In the genomic region with DNA sequence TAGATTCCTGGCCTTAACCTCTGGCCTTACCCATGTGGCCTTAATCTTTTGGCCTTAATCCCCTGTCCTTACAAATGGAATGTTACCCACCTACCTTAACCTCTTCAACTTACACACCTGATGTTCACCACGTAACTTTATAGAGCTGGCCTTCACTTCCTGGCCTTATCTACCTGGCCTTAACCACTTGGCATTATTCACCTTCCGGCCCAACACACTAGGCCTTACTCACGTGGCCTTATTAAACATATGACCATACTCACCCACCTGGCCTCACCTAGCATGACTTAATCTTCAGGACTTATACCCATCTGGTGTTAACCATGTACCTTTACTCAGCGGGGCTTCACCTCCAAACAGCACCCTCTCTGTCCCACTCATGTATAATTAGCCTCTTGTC, we compare ENCODE assay signal across 28 cellular contexts.
"Had no signal": no experiment of that assay in that cellular context is flagged by ENCODE, and none has a peak within 500 bp of the region (broad histone marks: within the 10 kb centered on the region; RNA-seq: fewer than 3 reads in every experiment).

No MANE protein-coding gene starts in this region.

- H3K27ac ChIP-seq: neural progenitor cell, ovary, psoas muscle, right lobe of liver, skin epidermis, spleen, suprapubic skin, testis, tibial nerve, upper lobe of left lung, vagina had no signal

- DNase-seq: naive thymus-derived CD4-positive, alpha-beta T cell; natural killer cell; occipital lobe; ovary; psoas muscle; right cardiac atrium; right lobe of liver; spleen; stimulated activated CD4-positive, alpha-beta T cell treated with anti-CD3 and anti-CD28 coated beads, Interleukin-12 subunit alpha, Interleukin-12 subunit beta, amount 100 ng/mL, for 4 hours; stimulated activated CD4-positive, alpha-beta T cell treated with anti-CD3 and anti-CD28 coated beads, Interleukin-1b, Interleukin-23, amount 100 ng/mL, for 48 hours; stimulated activated CD4-positive, alpha-beta T cell treated with anti-CD3 and anti-CD28 coated beads, Interleukin-4, amount 100 ng/mL, for 1 hour; stimulated activated CD4-positive, alpha-beta T cell treated with anti-CD3 and anti-CD28 coated beads, Interleukin-4, amount 100 ng/mL, for 4 hours; stimulated activated CD8-positive, alpha-beta memory T cell treated with anti-CD3 and anti-CD28 coated beads, Interleukin-4, amount 100 ng/mL, for 48 hours; stimulated activated naive CD4-positive, alpha-beta T cell; stimulated activated naive CD8-positive, alpha-beta T cell treated with anti-CD3 and anti-CD28 coated beads, Interleukin-15, amount 100 ng/mL, for 72 hours; stimulated activated naive CD8-positive, alpha-beta T cell treated with anti-CD3 and anti-CD28 coated beads, Interleukin-15, Interleukin-2, amounts not matched to agents 100 U/mL and 50 U/mL, for 24 hours; substantia nigra; testis; trophoblast cell; upper lobe of left lung had no signal

- H3K4me3 ChIP-seq: neural progenitor cell, ovary, psoas muscle, right lobe of liver, skin epidermis, smooth muscle cell, spleen, suprapubic skin, testis, tibial nerve, upper lobe of left lung, vagina had no signal

- ATAC-seq: naive thymus-derived CD4-positive, alpha-beta T cell; natural killer cell; right cardiac atrium; right lobe of liver; stimulated activated memory B cell treated with anti-CD40 and anti-IgM and Interleukin-4, amounts not matched to agents 10 μg/mL and 1 μg/mL and 100 μg/mL, for 72 hours; stimulated activated naive CD8-positive, alpha-beta T cell treated with anti-CD3 and anti-CD28 coated beads, Interleukin-15, amount 100 ng/mL, for 72 hours; stimulated activated naive CD8-positive, alpha-beta T cell treated with anti-CD3 and anti-CD28 coated beads, Interleukin-15, Interleukin-2, amounts not matched to agents 100 U/mL and 50 U/mL, for 24 hours had no signal

- H3K36me3 ChIP-seq: neural progenitor cell, ovary, right lobe of liver, spleen, suprapubic skin, upper lobe of left lung, vagina had no signal

- H3K27me3 ChIP-seq: neural progenitor cell, ovary, right lobe of liver, spleen, suprapubic skin, testis, tibial nerve, upper lobe of left lung, vagina had no signal

- FAIRE-seq: urothelium cell line had no signal

- H3K4me1 ChIP-seq: neural progenitor cell, psoas muscle, right lobe of liver, spleen, suprapubic skin, testis, tibial nerve, upper lobe of left lung, vagina had no signal

- H3K9me3 ChIP-seq: ovary, psoas muscle, right lobe of liver, spleen, suprapubic skin, testis, tibial nerve, upper lobe of left lung, vagina had no signal
